Comparison of ENCODE assay signal across 16 cellular contexts in the genomic region with DNA sequence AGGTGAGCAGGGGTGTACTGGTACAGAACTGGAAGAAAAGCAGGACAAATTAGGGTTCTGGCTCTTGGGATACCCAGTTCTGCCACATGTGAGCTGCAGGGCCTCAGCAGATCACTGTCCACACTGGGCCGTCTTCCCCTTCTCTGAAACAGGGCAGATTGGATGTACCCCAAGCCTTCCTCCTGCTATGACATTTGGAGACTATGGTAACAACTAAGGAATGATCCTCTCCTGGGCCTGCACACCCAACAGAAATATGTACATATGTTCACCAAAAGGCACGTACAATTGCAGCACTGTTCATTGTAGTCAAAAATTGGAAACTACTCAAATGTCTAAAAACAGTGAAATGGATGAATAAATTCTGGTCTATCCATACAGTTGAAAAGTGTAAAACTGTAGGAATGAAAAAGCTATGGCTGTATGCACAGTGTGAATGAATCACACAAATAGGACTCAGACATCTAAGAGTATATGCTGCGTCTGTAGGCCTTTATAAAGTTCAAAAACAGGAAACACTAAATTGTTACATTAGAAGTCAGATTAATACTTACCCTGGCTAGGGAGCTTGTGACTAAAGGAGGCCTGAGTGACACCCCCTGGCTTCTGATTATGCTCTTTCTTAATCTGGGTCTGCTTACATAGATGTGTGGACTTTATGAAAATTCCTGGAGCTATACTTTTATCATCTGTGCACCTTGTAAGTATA.
"Had no signal": no experiment of that assay in that cellular context is flagged by ENCODE, and none has a peak within 500 bp of the region (broad histone marks: within the 10 kb centered on the region; RNA-seq: fewer than 3 reads in every experiment).

No MANE protein-coding gene starts in this region.

- H3K9ac ChIP-seq: neural progenitor cell had no signal

- H3K27me3 Mint-ChIP-seq: effector memory CD8-positive, alpha-beta T cell had no signal

- DNase-seq: activated CD4-positive, alpha-beta T cell treated with anti-CD3 and anti-CD28 coated beads for 4 hours; activated naive CD4-positive, alpha-beta T cell treated with anti-CD3 and anti-CD28 coated beads, Interleukin-2, amount 50 U/mL, for 16 hours; amygdala; brain microvascular endothelial cell; effector memory CD8-positive, alpha-beta T cell; left colon; pancreas; stimulated activated naive CD8-positive, alpha-beta T cell treated with anti-CD3 and anti-CD28 coated beads, Interleukin-15, Interleukin-2, amounts not matched to agents 100 U/mL and 50 U/mL, for 24 hours; T1000; transverse colon had no signal

- H3K36me3 Mint-ChIP-seq: mesothelial cell of epicardium, neural progenitor cell had no signal

- H3K9me3 ChIP-seq: pancreas, transverse colon had no signal

- H3K4me3 ChIP-seq: lung, neural progenitor cell, pancreas, transverse colon had no signal

- H3K27ac Mint-ChIP-seq: activated T-helper 1 cell treated with anti-CD3 and anti-CD28 coated beads, Interleukin-12 subunit alpha, Interleukin-12 subunit beta, Interleukin-2, Interleukin-4 antibody, amounts not matched to agents 30 ng/mL and 10 ng/mL and 1 ng/mL, durations not matched to agents 14 hours and 24 hours and 36 hours; mesothelial cell of epicardium; neural progenitor cell had no signal

- H3K4me3 Mint-ChIP-seq: activated T-helper 1 cell treated with anti-CD3 and anti-CD28 coated beads, Interleukin-12 subunit alpha, Interleukin-12 subunit beta, Interleukin-2, Interleukin-4 antibody, amounts not matched to agents 30 ng/mL and 10 ng/mL and 1 ng/mL, durations not matched to agents 14 hours and 24 hours and 36 hours; effector memory CD8-positive, alpha-beta T cell; mesothelial cell of epicardium; neural progenitor cell had no signal

- H3K9me3 Mint-ChIP-seq: activated T-helper 1 cell treated with anti-CD3 and anti-CD28 coated beads, Interleukin-12 subunit alpha, Interleukin-12 subunit beta, Interleukin-2, Interleukin-4 antibody, amounts not matched to agents 30 ng/mL and 10 ng/mL and 1 ng/mL, durations not matched to agents 14 hours and 24 hours and 36 hours; effector memory CD8-positive, alpha-beta T cell; mesothelial cell of epicardium; neural progenitor cell had no signal

- ATAC-seq: effector memory CD8-positive, alpha-beta T cell; left colon; pancreas; sciatic nerve; stimulated activated naive CD8-positive, alpha-beta T cell treated with anti-CD3 and anti-CD28 coated beads, Interleukin-15, Interleukin-2, amounts not matched to agents 100 U/mL and 50 U/mL, for 24 hours had no signal

- H3K36me3 ChIP-seq: brain microvascular endothelial cell, neural progenitor cell, pancreas, transverse colon had no signal

- H3K4me1 ChIP-seq: transverse colon had no signal

- H3K27ac ChIP-seq: brain microvascular endothelial cell, neural progenitor cell, pancreas, transverse colon, VCaP had no signal

- H3K27me3 ChIP-seq: brain microvascular endothelial cell, neural progenitor cell, pancreas, transverse colon had no signal
